Comparison of ENCODE assay signal across 8 cellular contexts in genomic region chr4:70902577-70903281, GRCh38. TPM values are rescaled to one million over a fixed set of nuclear protein-coding genes. Genes with fewer than 3 reads are reported as not detected.
DNase-seq lines count a peak whose midpoint lies in the region; ATAC-seq and TF ChIP-seq lines count a peak whose summit lies in the region.

No MANE protein-coding gene starts in this region.

- H3K4me3 ChIP-seq in fibroblast of villous mesenchyme (ENCODE audit: low read depth, low read length): peak overlapping the region; percentile 95

- intact Hi-C loops in activated CD4-positive, alpha-beta memory T cell treated with anti-CD3 and anti-CD28 coated beads for 36 hours (cut with micrococcal nuclease): loop anchor here (1.0 to 5.0 kb wide), 8 partner anchors 24 to 300 kb away; partner anchors contain the start of genes DCK and UTP3

- H3K9me3 Mint-ChIP-seq in activated CD4-positive, alpha-beta memory T cell treated with anti-CD3 and anti-CD28 coated beads for 36 hours: no peaks in the 10 kb centered on the region
- no peaks in the 10 kb centered on the region for H3K9me3 Mint-ChIP-seq in nephron progenitor cell

- CTCF ChIA-PET in activated CD4-positive, alpha-beta memory T cell treated with anti-CD3 and anti-CD28 coated beads for 36 hours (lab: Charles Lee): interaction anchor here (0.7 to 1.9 kb wide), 8 partner anchors 14 to 217 kb away, joined by 3 to 14 read pairs (median 4); partner anchors contain the start of genes GRSF1 and UTP3

- POLR2A ChIA-PET in activated CD4-positive, alpha-beta memory T cell treated with anti-CD3 and anti-CD28 coated beads for 36 hours (lab: Charles Lee): interaction anchor here (1.7 kb wide), 2 partner anchors 33 to 64 kb away, joined by 5 to 21 read pairs; partner anchors contain the start of gene GRSF1

- H3K36me3 Mint-ChIP-seq in activated CD4-positive, alpha-beta memory T cell treated with anti-CD3 and anti-CD28 coated beads for 36 hours: peaks cover 15% of the 10 kb centered on the region
- peaks cover 26% of the 10 kb centered on the region for H3K36me3 Mint-ChIP-seq in nephron progenitor cell (ENCODE audit: low read depth)

- peak; percentile 62 for ATAC-seq in GM21717 (IDR thresholded peaks at IDR 0.05; ENCODE audit: unreplicated experiment)

- peak overlapping the region; percentile 88 for H3K4me3 Mint-ChIP-seq in activated CD4-positive, alpha-beta memory T cell treated with anti-CD3 and anti-CD28 coated beads for 36 hours
- peak overlapping the region; percentile 97 for H3K4me3 Mint-ChIP-seq in nephron progenitor cell

- H3K27ac Mint-ChIP-seq in activated CD4-positive, alpha-beta memory T cell treated with anti-CD3 and anti-CD28 coated beads for 36 hours: peak overlapping the region; percentile 73
- peak overlapping the region; percentile 99 for H3K27ac Mint-ChIP-seq in nephron progenitor cell

- no peaks in the 10 kb centered on the region for H3K27me3 Mint-ChIP-seq in activated CD4-positive, alpha-beta memory T cell treated with anti-CD3 and anti-CD28 coated beads for 36 hours
- no peaks in the 10 kb centered on the region for H3K27me3 Mint-ChIP-seq in nephron progenitor cell (ENCODE audit: low read depth, poor library complexity)

- DNase-seq in NCI-H1417 (lab: John Stamatoyannopoulos, UW): peak in 2 of 3 experiments; percentile 77 to 82
- DNase-seq in NCI-H1417 treated with DMSO at 0.1 percent for 48 hours (lab: John Stamatoyannopoulos, UW): no peak
- DNase-seq in HuH-7 (ENCODE audit: low spot score): peak; percentile 17
- no peak for DNase-seq in activated CD4-positive, alpha-beta memory T cell treated with anti-CD3 and anti-CD28 coated beads for 36 hours
- peak; percentile 28 for DNase-seq in fibroblast of villous mesenchyme (ENCODE audit: low read depth)
- DNase-seq in nephron progenitor cell: no peak
- no peak for DNase-seq in SW 1271 (lab: John Stamatoyannopoulos, UW)

- peaks cover 20% of the 10 kb centered on the region for H3K4me1 Mint-ChIP-seq in activated CD4-positive, alpha-beta memory T cell treated with anti-CD3 and anti-CD28 coated beads for 36 hours (ENCODE audit: low read depth)
- H3K4me1 Mint-ChIP-seq in nephron progenitor cell: peaks cover 28% of the 10 kb centered on the region

- no peak for TF ChIP-seq CTCF in fibroblast of villous mesenchyme (IDR thresholded peaks at IDR 0.05; ENCODE audit: insufficient read depth, low read depth, low read length)
- no peak for TF ChIP-seq CTCF in nephron progenitor cell (IDR thresholded peaks at IDR 0.05)

RNA-seq across cellular contexts. Expression of gene MOB1B, which starts 0.6 kb away (rescaled TPM):
- total RNA-seq in activated CD4-positive, alpha-beta memory T cell treated with anti-CD3 and anti-CD28 coated beads for 36 hours: 10 to 100 TPM; 18.6 to 19.9 TPM
- 12.9 and 15.5 TPM in 2 replicates for total RNA-seq in fibroblast of villous mesenchyme

Comparison
In these comparisons a context has a peak if more than half of its experiments do, and no peak if none do; other contexts are left out.
1. DNase-seq: peak in NCI-H1417 (2 of 3), HuH-7 (single experiment) and fibroblast of villous mesenchyme (single experiment); none in NCI-H1417 treated with DMSO at 0.1 percent for 48 hours (single experiment), activated CD4-positive, alpha-beta memory T cell treated with anti-CD3 and anti-CD28 coated beads for 36 hours (single experiment), nephron progenitor cell (single experiment) and SW 1271 (0 of 2).